8 cellular contexts compared by ENCODE assay signal in genomic region chr20:24930724-24931688, GRCh38. TPM values are rescaled to one million over a fixed set of nuclear protein-coding genes. Genes with fewer than 3 reads are reported as not detected.
DNase-seq lines count a peak whose midpoint lies in the region; ATAC-seq, FAIRE-seq and TF ChIP-seq lines count a peak whose summit lies in the region.
"Not testable (repeated sequence)": the region's sequence is repeated elsewhere in the genome, so short reads cannot be mapped to it uniquely, and the experiment has no call there.

No MANE protein-coding gene starts in this region.

- H3K27ac Mint-ChIP-seq in CD14-positive monocyte: peak overlapping the region in 1 of 7 donors; percentile 26
- peak overlapping the region; percentile 88 for H3K27ac Mint-ChIP-seq in activated CD4-positive, alpha-beta memory T cell treated with anti-CD3 and anti-CD28 coated beads, Interleukin-2, amount 10 ng/mL, durations not matched to agents 7 days and 5 days
- H3K27ac Mint-ChIP-seq in stimulated activated effector memory CD8-positive, alpha-beta T cell treated with anti-CD3 and anti-CD28 coated beads, Interleukin-12 subunit alpha, Interleukin-12 subunit beta, amount 100 ng/mL, for 72 hours: peak overlapping the region; percentile 94

- intact Hi-C loops in CD14-positive monocyte (cut with micrococcal nuclease): not testable (repeated sequence)

- CTCF ChIA-PET in activated CD4-positive, alpha-beta memory T cell treated with anti-CD3 and anti-CD28 coated beads, Interleukin-2, amount 10 ng/mL, durations not matched to agents 7 days and 5 days (lab: Charles Lee): interaction anchor here (0.8 to 3.4 kb wide), 16 partner anchors 9 to 1581 kb away, joined by 3 to 23 read pairs (median 4); partner anchors contain the start of gene CST7

- H3K27me3 ChIP-seq in bronchial epithelial cell (ENCODE audit: control insufficient read depth, insufficient read depth, low read length); foreskin keratinocyte; mucosa of rectum (ENCODE audit: control insufficient read depth in 2 of 2, insufficient read depth in 2 of 2, low read length in 2 of 2): not testable (repeated sequence)

- DNase-seq in CD14-positive monocyte (ENCODE audit: low spot score); GM13977 (ENCODE audit: low spot score); foreskin keratinocyte; stimulated activated effector memory CD8-positive, alpha-beta T cell treated with anti-CD3 and anti-CD28 coated beads, Interleukin-12 subunit alpha, Interleukin-12 subunit beta, amount 100 ng/mL, for 72 hours (ENCODE audit: low spot score in 2 of 2): not testable (repeated sequence)
- peak; percentile 60 for DNase-seq in NCI-H510A (lab: John Stamatoyannopoulos, UW)
- peak; percentile 15 for DNase-seq in activated CD4-positive, alpha-beta memory T cell treated with anti-CD3 and anti-CD28 coated beads, Interleukin-2, amount 10 ng/mL, durations not matched to agents 7 days and 5 days
- peak; percentile 22 for DNase-seq in bronchial epithelial cell (ENCODE audit: low read depth)

- not testable (repeated sequence) for FAIRE-seq in bronchial epithelial cell (lab: Jason Lieb, UNC)

- H3K4me3 ChIP-seq in bronchial epithelial cell (ENCODE audit: low read depth, low read length): peak overlapping the region; percentile 45
- H3K4me3 ChIP-seq in mucosa of rectum (ENCODE audit: low read length in 2 of 2): peak overlapping the region; percentile 65 to 79

- in situ Hi-C loops in GM13977 (cut with MboI; ENCODE audit: low pct_unique_long_range_greater_than_20kb, low sequenced_read_pairs, unreplicated experiment): not testable (repeated sequence)

- not testable (repeated sequence) for H3K27me3 Mint-ChIP-seq in CD14-positive monocyte (ENCODE audit: low read depth in 3 of 3); activated CD4-positive, alpha-beta memory T cell treated with anti-CD3 and anti-CD28 coated beads, Interleukin-2, amount 10 ng/mL, durations not matched to agents 7 days and 5 days

- peaks cover 20% of the 10 kb centered on the region for H3K4me1 Mint-ChIP-seq in CD14-positive monocyte
- H3K4me1 Mint-ChIP-seq in activated CD4-positive, alpha-beta memory T cell treated with anti-CD3 and anti-CD28 coated beads, Interleukin-2, amount 10 ng/mL, durations not matched to agents 7 days and 5 days: peaks cover 29% of the 10 kb centered on the region
- H3K4me1 Mint-ChIP-seq in stimulated activated effector memory CD8-positive, alpha-beta T cell treated with anti-CD3 and anti-CD28 coated beads, Interleukin-12 subunit alpha, Interleukin-12 subunit beta, amount 100 ng/mL, for 72 hours: peaks cover 58% of the 10 kb centered on the region

- H3K27ac ChIP-seq in foreskin keratinocyte (peak overlapping the region; percentile 34), mucosa of rectum (ENCODE audit: low read depth in 2 of 2, low read length in 2 of 2) (peak overlapping the region; percentile 59 to 68)

- H3K36me3 Mint-ChIP-seq in CD14-positive monocyte; activated CD4-positive, alpha-beta memory T cell treated with anti-CD3 and anti-CD28 coated beads, Interleukin-2, amount 10 ng/mL, durations not matched to agents 7 days and 5 days (ENCODE audit: low read depth); stimulated activated effector memory CD8-positive, alpha-beta T cell treated with anti-CD3 and anti-CD28 coated beads, Interleukin-12 subunit alpha, Interleukin-12 subunit beta, amount 100 ng/mL, for 72 hours: not testable (repeated sequence)

- peak overlapping the region; percentile 70 to 80 for H3K9ac ChIP-seq in mucosa of rectum (ENCODE audit: low read depth in 1 of 2, low read length in 2 of 2)

- H3K9me3 ChIP-seq in mucosa of rectum (ENCODE audit: control insufficient read depth in 2 of 2, low read length in 2 of 2): not testable (repeated sequence)

- H3K36me3 ChIP-seq in bronchial epithelial cell (ENCODE audit: control insufficient read depth, insufficient read depth, low read length); mucosa of rectum (ENCODE audit: control insufficient read depth in 2 of 2, insufficient read depth in 2 of 2, low read length in 2 of 2): not testable (repeated sequence)

- H3K9me3 Mint-ChIP-seq in CD14-positive monocyte; activated CD4-positive, alpha-beta memory T cell treated with anti-CD3 and anti-CD28 coated beads, Interleukin-2, amount 10 ng/mL, durations not matched to agents 7 days and 5 days; stimulated activated effector memory CD8-positive, alpha-beta T cell treated with anti-CD3 and anti-CD28 coated beads, Interleukin-12 subunit alpha, Interleukin-12 subunit beta, amount 100 ng/mL, for 72 hours: not testable (repeated sequence)

- TF ChIP-seq CTCF in CD14-positive monocyte (IDR thresholded peaks at IDR 0.05): peak; percentile 48
- peak; percentile 47 for TF ChIP-seq CTCF in GM13977 (IDR thresholded peaks at IDR 0.05; ENCODE audit: extremely low read depth, insufficient read depth, missing control alignments)
- peak; percentile 56 for TF ChIP-seq CTCF in bronchial epithelial cell (IDR thresholded peaks at IDR 0.05; ENCODE audit: insufficient read depth, low read length, severe bottlenecking)
- TF ChIP-seq CTCF in foreskin keratinocyte (conservative IDR thresholded peaks at IDR 0.05): peak; percentile 62

- H3K4me1 ChIP-seq in foreskin keratinocyte: not testable (repeated sequence)
- H3K4me1 ChIP-seq in mucosa of rectum (ENCODE audit: control insufficient read depth in 2 of 2, insufficient read depth in 2 of 2, low read length in 2 of 2): peaks cover 6 to 16% of the 10 kb centered on the region in 2 donors

- POLR2A ChIA-PET in activated CD4-positive, alpha-beta memory T cell treated with anti-CD3 and anti-CD28 coated beads, Interleukin-2, amount 10 ng/mL, durations not matched to agents 7 days and 5 days (lab: Charles Lee): interaction anchor here (0.9 to 4.2 kb wide), 7 partner anchors 19 to 128 kb away, joined by 3 to 39 read pairs (median 6); partner anchors contain the start of gene CST7

- not testable (repeated sequence) for H3K4me3 Mint-ChIP-seq in CD14-positive monocyte; activated CD4-positive, alpha-beta memory T cell treated with anti-CD3 and anti-CD28 coated beads, Interleukin-2, amount 10 ng/mL, durations not matched to agents 7 days and 5 days
- H3K4me3 Mint-ChIP-seq in stimulated activated effector memory CD8-positive, alpha-beta T cell treated with anti-CD3 and anti-CD28 coated beads, Interleukin-12 subunit alpha, Interleukin-12 subunit beta, amount 100 ng/mL, for 72 hours: peak overlapping the region; percentile 62

- peak; percentile 50 for ATAC-seq in foreskin keratinocyte
- not testable (repeated sequence) for ATAC-seq in stimulated activated effector memory CD8-positive, alpha-beta T cell treated with anti-CD3 and anti-CD28 coated beads, Interleukin-12 subunit alpha, Interleukin-12 subunit beta, amount 100 ng/mL, for 72 hours

RNA-seq across cellular contexts. Expression of gene CST7, which starts 18.1 kb away (rescaled TPM):
- polyA plus RNA-seq in CD14-positive monocyte: 1 to 10 TPM; 1.8 to 3.2 TPM
- total RNA-seq in activated CD4-positive, alpha-beta memory T cell treated with anti-CD3 and anti-CD28 coated beads, Interleukin-2, amount 10 ng/mL, durations not matched to agents 7 days and 5 days: 100 to 1,000 TPM; 178 to 182 TPM
- total RNA-seq in bronchial epithelial cell: not detected in 2 replicates
- total RNA-seq in foreskin keratinocyte: not detected in 2 replicates
- polyA plus RNA-seq in foreskin keratinocyte: not detected in 2 replicates

Comparison
In these comparisons a context has a peak if more than half of its experiments do, and no peak if none do; other contexts are left out.
1. RNA of gene CST7, which starts 18.1 kb away (total RNA-seq): 178 to 182 TPM in activated CD4-positive, alpha-beta memory T cell treated with anti-CD3 and anti-CD28 coated beads, Interleukin-2, amount 10 ng/mL, durations not matched to agents 7 days and 5 days; not detected in bronchial epithelial cell and not detected in foreskin keratinocyte; every median in the first group is over 100 times any median in the second.
2. Peak in every context shown above with its lines, with median percentiles within 50 percentile points of each other: CTCF ChIP-seq.